ENCODE assay signal across 22 cellular contexts in the genomic region with DNA sequence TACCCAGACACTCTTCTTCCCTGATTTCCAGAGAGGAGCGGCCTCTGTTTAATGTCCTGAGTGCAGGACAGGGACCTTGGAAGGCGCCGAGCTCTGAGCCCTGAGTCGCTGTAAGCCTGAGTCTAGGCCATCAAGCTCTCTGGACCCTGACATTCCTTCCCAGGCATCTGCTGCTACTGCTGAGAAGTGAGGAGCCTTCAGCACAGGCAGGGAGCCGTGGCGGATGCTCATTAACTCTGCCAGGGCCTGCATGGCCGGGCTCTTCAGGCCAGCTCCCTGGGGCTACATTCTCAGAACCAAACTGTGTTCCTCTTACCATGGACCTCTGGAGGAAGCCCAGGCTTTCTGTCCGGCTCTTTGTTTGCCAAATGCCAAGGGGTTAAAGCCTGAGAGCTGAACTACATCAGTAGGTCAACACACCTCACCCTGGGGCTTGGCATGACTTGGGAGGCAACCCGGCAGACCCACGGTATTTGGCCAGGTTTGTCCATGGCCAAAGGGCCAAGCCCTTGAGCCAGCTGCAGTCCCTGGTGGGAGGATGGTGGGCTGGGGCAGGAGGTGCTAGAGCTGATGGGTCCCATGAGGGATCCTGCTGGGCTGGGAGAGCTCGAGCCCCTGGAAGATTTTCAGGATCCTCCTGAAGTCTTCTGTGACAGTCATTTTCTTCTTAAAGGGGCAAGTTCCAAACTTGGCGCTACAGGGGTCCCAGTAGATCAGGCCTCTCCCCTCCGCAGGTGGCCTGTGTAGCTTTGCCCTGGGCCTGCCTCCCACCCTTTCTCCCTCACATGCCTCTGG.
DNase-seq lines count a peak whose midpoint lies in the region; ATAC-seq and TF ChIP-seq lines count a peak whose summit lies in the region.
"Had no signal": no experiment of that assay in that cellular context is flagged by ENCODE, and none has a peak within 500 bp of the region (broad histone marks: within the 10 kb centered on the region; RNA-seq: fewer than 3 reads in every experiment).

No MANE protein-coding gene starts in this region.

- no peaks in the 10 kb centered on the region for H3K9me3 Mint-ChIP-seq in activated naive CD4-positive, alpha-beta T cell treated with anti-CD3 and anti-CD28 coated beads, Interleukin-2, amount 10 ng/mL, durations not matched to agents 7 days and 5 days
- H3K9me3 Mint-ChIP-seq: CD8-positive, alpha-beta T cell had no signal

- WGBS in tibial nerve, 2 donors = 73 to 75% methylated on average over 11 to 13 of the region's 13 CpGs

- no peak overlapping the region for H3K27ac ChIP-seq in upper lobe of right lung
- no peak overlapping the region for H3K27ac ChIP-seq in tibial nerve
- H3K27ac ChIP-seq: BLaER1, GM23248, PC-9, RWPE1, SJSA1 had no signal

- intact Hi-C loops in upper lobe of right lung (cut with DNase I) = no loop called here

- ATAC-seq in upper lobe of right lung (no peak), GM18861 (IDR thresholded peaks at IDR 0.05; ENCODE audit: unreplicated experiment) (no peak)
- ATAC-seq: CD8-positive, alpha-beta T cell; GM12878; HCT116 had no signal

- no peak for TF ChIP-seq EP300 in tibial nerve (IDR thresholded peaks at IDR 0.05)

- CTCF ChIA-PET in activated naive CD4-positive, alpha-beta T cell treated with anti-CD3 and anti-CD28 coated beads, Interleukin-2, amount 10 ng/mL, durations not matched to agents 7 days and 5 days (lab: Charles Lee) = no interaction called here

- DNase-seq in activated naive CD4-positive, alpha-beta T cell treated with anti-CD3 and anti-CD28 coated beads, Interleukin-2, amount 10 ng/mL, durations not matched to agents 7 days and 5 days = peak; percentile 14
- no peak for DNase-seq in activated naive CD4-positive, alpha-beta T cell (lab: John Stamatoyannopoulos, UW)
- peak; percentile 92 for DNase-seq in NCI-H69 (lab: John Stamatoyannopoulos, UW)
- peak; percentile 82 for DNase-seq in left kidney (ENCODE audit: low read depth, low spot score)
- DNase-seq in upper lobe of right lung = peak; percentile 57
- no peak for DNase-seq in tibial nerve (ENCODE audit: low spot score in 2 of 2)
- no peak for DNase-seq in amygdala (lab: John Stamatoyannopoulos, UW)
- DNase-seq: CD8-positive, alpha-beta T cell; GM23248; Kasumi-1; MG63; NCI-H1048; NCI-H1694; NCI-H226; NCI-H524; PC-9 had no signal

- no peak for TF ChIP-seq CTCF in upper lobe of right lung (IDR thresholded peaks at IDR 0.05)
- no peak for TF ChIP-seq CTCF in tibial nerve (IDR thresholded peaks at IDR 0.05)

- no peaks in the 10 kb centered on the region for H3K36me3 Mint-ChIP-seq in activated naive CD4-positive, alpha-beta T cell treated with anti-CD3 and anti-CD28 coated beads, Interleukin-2, amount 10 ng/mL, durations not matched to agents 7 days and 5 days
- H3K36me3 Mint-ChIP-seq: CD8-positive, alpha-beta T cell had no signal

- H3K4me1 Mint-ChIP-seq in activated naive CD4-positive, alpha-beta T cell treated with anti-CD3 and anti-CD28 coated beads, Interleukin-2, amount 10 ng/mL, durations not matched to agents 7 days and 5 days = no peaks in the 10 kb centered on the region

- H3K27me3 ChIP-seq in upper lobe of right lung (peaks cover 24% of the 10 kb centered on the region), tibial nerve (no peaks in the 10 kb centered on the region)
- H3K27me3 ChIP-seq: BLaER1, SJSA1 had no signal

- no peak for TF ChIP-seq POLR2A in tibial nerve (IDR thresholded peaks at IDR 0.05)

- H3K9me3 ChIP-seq in upper lobe of right lung = no peaks in the 10 kb centered on the region
- H3K9me3 ChIP-seq in tibial nerve = no peaks in the 10 kb centered on the region
- H3K9me3 ChIP-seq: BLaER1, MG63 had no signal

- H3K4me1 ChIP-seq in upper lobe of right lung (no peaks in the 10 kb centered on the region), tibial nerve (no peaks in the 10 kb centered on the region)
- H3K4me1 ChIP-seq: SJSA1 had no signal

- H3K27me3 Mint-ChIP-seq in activated naive CD4-positive, alpha-beta T cell treated with anti-CD3 and anti-CD28 coated beads, Interleukin-2, amount 10 ng/mL, durations not matched to agents 7 days and 5 days = peaks cover 10% of the 10 kb centered on the region

- no peak overlapping the region for H3K4me3 ChIP-seq in upper lobe of right lung
- no peak overlapping the region for H3K4me3 ChIP-seq in tibial nerve
- H3K4me3 ChIP-seq: BLaER1, GM12878, GM23248, MG63, PC-9, SJSA1 had no signal

- H3K4me3 Mint-ChIP-seq in activated naive CD4-positive, alpha-beta T cell treated with anti-CD3 and anti-CD28 coated beads, Interleukin-2, amount 10 ng/mL, durations not matched to agents 7 days and 5 days = no peak overlapping the region
- H3K4me3 Mint-ChIP-seq: CD8-positive, alpha-beta T cell had no signal

- no peaks in the 10 kb centered on the region for H3K36me3 ChIP-seq in upper lobe of right lung
- H3K36me3 ChIP-seq in tibial nerve = no peaks in the 10 kb centered on the region
- H3K36me3 ChIP-seq: BLaER1, MG63, SJSA1 had no signal

- no peak overlapping the region for H3K27ac Mint-ChIP-seq in activated naive CD4-positive, alpha-beta T cell treated with anti-CD3 and anti-CD28 coated beads, Interleukin-2, amount 10 ng/mL, durations not matched to agents 7 days and 5 days
- H3K27ac Mint-ChIP-seq: CD8-positive, alpha-beta T cell had no signal

Comparison
In these comparisons a context has a peak if more than half of its experiments do, and no peak if none do; other contexts are left out.
1. DNase-seq: peak in activated naive CD4-positive, alpha-beta T cell treated with anti-CD3 and anti-CD28 coated beads, Interleukin-2, amount 10 ng/mL, durations not matched to agents 7 days and 5 days (single experiment), NCI-H69 (single experiment), left kidney (single experiment) and upper lobe of right lung (single experiment); none in activated naive CD4-positive, alpha-beta T cell (0 of 4), tibial nerve (0 of 2) and amygdala (0 of 56).